Comparison of ENCODE assay signal across 26 cellular contexts in genomic region chr7:145691377-145691914, GRCh38.
A peak's percentile ranks its signal among the peaks of the same experiment; 100 is the strongest.
DNase-seq lines count a peak whose midpoint lies in the region; ATAC-seq and TF ChIP-seq lines count a peak whose summit lies in the region.
"Had no signal": no experiment of that assay in that cellular context is flagged by ENCODE, and none has a peak within 500 bp of the region (broad histone marks: within the 10 kb centered on the region; RNA-seq: fewer than 3 reads in every experiment).

No MANE protein-coding gene starts in this region.

- H3K36me3 ChIP-seq in right atrium auricular region (no peaks in the 10 kb centered on the region), mesenchymal stem cell (ENCODE audit: control insufficient read depth in 1 of 2, insufficient read depth in 2 of 2, low read depth in 1 of 2, low read length in 2 of 2) (no peaks in the 10 kb centered on the region)
- H3K36me3 ChIP-seq: BE2C, BLaER1 had no signal

- no peak overlapping the region for H3K4me3 Mint-ChIP-seq in stimulated activated naive CD8-positive, alpha-beta T cell treated with anti-CD3 and anti-CD28 coated beads, Interleukin-15, amount 100 ng/mL, for 72 hours
- H3K4me3 Mint-ChIP-seq: CD14-positive monocyte; CD4-positive, alpha-beta memory T cell; CD4-positive, CD25-positive, alpha-beta regulatory T cell; CD8-positive, alpha-beta memory T cell had no signal

- H3K27me3 ChIP-seq in right atrium auricular region = no peaks in the 10 kb centered on the region
- no peaks in the 10 kb centered on the region for H3K27me3 ChIP-seq in mesenchymal stem cell (ENCODE audit: control insufficient read depth in 1 of 2, insufficient read depth in 1 of 2, low read length in 2 of 2)
- H3K27me3 ChIP-seq: BE2C, BLaER1 had no signal

- H3K9me3 ChIP-seq in right atrium auricular region (no peaks in the 10 kb centered on the region), mesenchymal stem cell (ENCODE audit: control insufficient read depth, low read length) (peaks cover 11% of the 10 kb centered on the region)
- H3K9me3 ChIP-seq: BE2C, BLaER1 had no signal

- H3K4me1 ChIP-seq in right atrium auricular region (no peaks in the 10 kb centered on the region), mesenchymal stem cell (ENCODE audit: control insufficient read depth, insufficient read depth, low read depth, low read length) (no peaks in the 10 kb centered on the region)
- H3K4me1 ChIP-seq: BE2C, BLaER1 had no signal

- no peak overlapping the region for H4K8ac ChIP-seq in mesenchymal stem cell (ENCODE audit: low read length)

- no peaks in the 10 kb centered on the region for H3K4me1 Mint-ChIP-seq in stimulated activated naive CD8-positive, alpha-beta T cell treated with anti-CD3 and anti-CD28 coated beads, Interleukin-15, amount 100 ng/mL, for 72 hours
- H3K4me1 Mint-ChIP-seq: CD14-positive monocyte; CD4-positive, alpha-beta memory T cell; CD4-positive, CD25-positive, alpha-beta regulatory T cell; CD8-positive, alpha-beta memory T cell had no signal

- H3K27ac ChIP-seq in right atrium auricular region = no peak overlapping the region
- no peak overlapping the region for H3K27ac ChIP-seq in mesenchymal stem cell (ENCODE audit: low read length, poor library complexity, severe bottlenecking)
- H3K27ac ChIP-seq: BLaER1 had no signal

- H3K9ac ChIP-seq in mesenchymal stem cell (ENCODE audit: low read length) = no peak overlapping the region
- H3K9ac ChIP-seq: BLaER1 had no signal

- H3K79me1 ChIP-seq in mesenchymal stem cell (replicated peaks; ENCODE audit: low read length, poor library complexity, severe bottlenecking) = no peaks in the 10 kb centered on the region

- no peak overlapping the region for H2BK5ac ChIP-seq in mesenchymal stem cell (ENCODE audit: low read depth, low read length, poor library complexity, severe bottlenecking)

- H3K23ac ChIP-seq in mesenchymal stem cell (ENCODE audit: low read length in 2 of 2) = no peak overlapping the region

- no peak overlapping the region for H3K4ac ChIP-seq in mesenchymal stem cell (ENCODE audit: low read depth in 1 of 2, low read length in 2 of 2)

- H2BK15ac ChIP-seq in mesenchymal stem cell (ENCODE audit: low read depth, poor library complexity, severe bottlenecking) = no peak overlapping the region

- no peak overlapping the region for H3K18ac ChIP-seq in mesenchymal stem cell (ENCODE audit: low read depth in 1 of 2, low read length in 2 of 2)

- TF ChIP-seq CTCF in right atrium auricular region (IDR thresholded peaks at IDR 0.05) = no peak

- intact Hi-C loops in Right ventricle myocardium superior (cut with DNase I) = no loop called here
- intact Hi-C loops in left ventricle myocardium superior (cut with micrococcal nuclease) = no loop called here
- intact Hi-C loops in left cardiac atrium (cut with DNase I) = no loop called here
- intact Hi-C loops in sciatic nerve (cut with DNase I) = no loop called here

- H2BK120ac ChIP-seq in mesenchymal stem cell (ENCODE audit: low read depth, low read length) = no peak overlapping the region

- no peak overlapping the region for H3K14ac ChIP-seq in mesenchymal stem cell (ENCODE audit: low read length in 2 of 2)

- no peak overlapping the region for H2BK12ac ChIP-seq in mesenchymal stem cell (ENCODE audit: low read length in 2 of 2)

- H3K27ac Mint-ChIP-seq in stimulated activated naive CD8-positive, alpha-beta T cell treated with anti-CD3 and anti-CD28 coated beads, Interleukin-15, amount 100 ng/mL, for 72 hours = no peak overlapping the region
- H3K27ac Mint-ChIP-seq: CD4-positive, alpha-beta memory T cell; CD4-positive, CD25-positive, alpha-beta regulatory T cell; CD8-positive, alpha-beta memory T cell had no signal

- H2AFZ ChIP-seq in mesenchymal stem cell (ENCODE audit: low read depth, low read length) = no peak overlapping the region

- H2AK5ac ChIP-seq in mesenchymal stem cell (ENCODE audit: low read length, severe bottlenecking) = no peak overlapping the region

- peak overlapping the region; percentile 66 for H4K91ac ChIP-seq in mesenchymal stem cell (ENCODE audit: low read length)

- no peak overlapping the region for H3K4me3 ChIP-seq in right atrium auricular region
- no peak overlapping the region for H3K4me3 ChIP-seq in mesenchymal stem cell (ENCODE audit: insufficient read depth in 1 of 2, low read depth in 1 of 2, low read length in 2 of 2)
- H3K4me3 ChIP-seq: BLaER1, GM12878 had no signal

- peaks cover under 1 to 9% of the 10 kb centered on the region in 2 donors for H3K9me3 Mint-ChIP-seq in stimulated activated naive CD8-positive, alpha-beta T cell treated with anti-CD3 and anti-CD28 coated beads, Interleukin-15, amount 100 ng/mL, for 72 hours

- peak; percentile 63 for ATAC-seq in Right ventricle myocardium superior (ENCODE audit: poor library complexity)
- peak; percentile 73 for ATAC-seq in left ventricle myocardium superior
- ATAC-seq in left cardiac atrium = no peak
- ATAC-seq in sciatic nerve = peak; percentile 50
- ATAC-seq in stimulated activated naive CD8-positive, alpha-beta T cell treated with anti-CD3 and anti-CD28 coated beads, Interleukin-15, amount 100 ng/mL, for 72 hours = no peak
- ATAC-seq: GM12878 had no signal

- no peak overlapping the region for H3K4me2 ChIP-seq in mesenchymal stem cell (ENCODE audit: low read length, poor library complexity, severe bottlenecking)
- H3K4me2 ChIP-seq: BLaER1 had no signal

- no peaks in the 10 kb centered on the region for H3K27me3 Mint-ChIP-seq in stimulated activated naive CD8-positive, alpha-beta T cell treated with anti-CD3 and anti-CD28 coated beads, Interleukin-15, amount 100 ng/mL, for 72 hours
- H3K27me3 Mint-ChIP-seq: CD4-positive, alpha-beta memory T cell; CD4-positive, CD25-positive, alpha-beta regulatory T cell; CD8-positive, alpha-beta memory T cell had no signal

- DNase-seq in Right ventricle myocardium superior (no peak), right atrium auricular region (ENCODE audit: low spot score) (no peak), left ventricle myocardium superior (no peak), left cardiac atrium (no peak), mesenchymal stem cell (no peak), sciatic nerve (ENCODE audit: low spot score) (no peak), HCEC 1CT (no peak)
- no peak for DNase-seq in stimulated activated naive CD8-positive, alpha-beta T cell treated with anti-CD3 and anti-CD28 coated beads, Interleukin-15, amount 100 ng/mL, for 72 hours
- DNase-seq: 8988T; ACHN; BE2C; C1 segment of cervical spinal cord; CD4-positive, alpha-beta memory T cell; CD4-positive, CD25-positive, alpha-beta regulatory T cell; CD8-positive, alpha-beta memory T cell; COR-L47; DMS 273 treated with DMSO at 0.1 percent for 48 hours; DMS153; DMS53; DMS79; DND-41; EL; GDM1 had no signal

- WGBS in mesenchymal stem cell = 90% methylated on average over 5 of the region's 5 CpGs

Comparison
In these comparisons a context has a peak if more than half of its experiments do, and no peak if none do; other contexts are left out.
1. ATAC-seq: peak in Right ventricle myocardium superior (single experiment), left ventricle myocardium superior (single experiment) and sciatic nerve (single experiment); none in left cardiac atrium (0 of 2) and stimulated activated naive CD8-positive, alpha-beta T cell treated with anti-CD3 and anti-CD28 coated beads, Interleukin-15, amount 100 ng/mL, for 72 hours (single experiment).